17 cellular contexts compared by ENCODE assay signal in the genomic region with DNA sequence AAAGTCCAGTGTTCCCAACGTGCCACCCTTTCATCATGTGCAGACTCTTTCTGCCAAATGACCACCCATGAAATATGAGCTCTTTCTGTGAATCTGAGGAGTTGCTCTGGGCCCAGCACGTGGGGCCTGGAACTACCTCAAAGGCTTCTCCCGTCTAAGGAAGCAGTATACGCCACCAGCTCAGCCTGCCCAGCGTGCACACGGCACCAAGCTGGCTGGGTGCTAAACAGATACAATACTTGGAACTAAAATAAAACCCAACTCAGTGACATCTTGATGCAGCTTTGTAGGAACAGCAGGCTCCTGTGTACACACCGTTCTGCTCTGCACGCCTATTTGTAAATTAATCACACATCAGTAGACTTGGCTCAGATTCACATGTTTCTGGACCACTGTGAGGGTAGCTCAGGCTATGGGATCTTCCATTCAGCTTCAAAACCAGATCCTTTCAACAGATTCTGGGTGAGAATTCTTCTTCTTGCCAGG.
DNase-seq lines count a peak whose midpoint lies in the region; ATAC-seq lines count a peak whose summit lies in the region.
"Had no signal": no experiment of that assay in that cellular context is flagged by ENCODE, and none has a peak within 500 bp of the region (broad histone marks: within the 10 kb centered on the region; RNA-seq: fewer than 3 reads in every experiment).

No MANE protein-coding gene starts in this region.

- H3K4me3 Mint-ChIP-seq in activated CD8-positive, alpha-beta T cell treated with anti-CD3 and anti-CD28 coated beads, Interleukin-2, amount 10 ng/mL, durations not matched to agents 7 days and 5 days: no peak overlapping the region
- H3K4me3 Mint-ChIP-seq: activated B cell treated with CpG ODN at 0.5 μM for 24 hours; CD4-positive, alpha-beta memory T cell; stimulated activated naive B cell treated with anti-CD40 and anti-IgM and Interleukin-4, amounts not matched to agents 10 μg/mL and 1 μg/mL and 100 μg/mL, for 72 hours had no signal

- peaks cover 19% of the 10 kb centered on the region for H3K4me1 Mint-ChIP-seq in activated CD8-positive, alpha-beta T cell treated with anti-CD3 and anti-CD28 coated beads, Interleukin-2, amount 10 ng/mL, durations not matched to agents 7 days and 5 days (ENCODE audit: low read depth)
- H3K4me1 Mint-ChIP-seq: CD4-positive, alpha-beta memory T cell had no signal

- H3K9me3 Mint-ChIP-seq in activated CD8-positive, alpha-beta T cell treated with anti-CD3 and anti-CD28 coated beads, Interleukin-2, amount 10 ng/mL, durations not matched to agents 7 days and 5 days (ENCODE audit: insufficient read depth): no peaks in the 10 kb centered on the region
- H3K9me3 Mint-ChIP-seq: activated B cell treated with CpG ODN at 0.5 μM for 24 hours; CD4-positive, alpha-beta memory T cell; naive B cell; stimulated activated naive B cell treated with anti-CD40 and anti-IgM and Interleukin-4, amounts not matched to agents 10 μg/mL and 1 μg/mL and 100 μg/mL, for 72 hours had no signal

- H3K27me3 Mint-ChIP-seq in activated CD8-positive, alpha-beta T cell treated with anti-CD3 and anti-CD28 coated beads, Interleukin-2, amount 10 ng/mL, durations not matched to agents 7 days and 5 days (ENCODE audit: low read depth): no peaks in the 10 kb centered on the region
- H3K27me3 Mint-ChIP-seq: activated B cell treated with CpG ODN at 0.5 μM for 24 hours; CD4-positive, alpha-beta memory T cell; naive B cell; stimulated activated naive B cell treated with anti-CD40 and anti-IgM and Interleukin-4, amounts not matched to agents 10 μg/mL and 1 μg/mL and 100 μg/mL, for 72 hours had no signal

- ATAC-seq in activated CD8-positive, alpha-beta T cell treated with anti-CD3 and anti-CD28 coated beads, Interleukin-2, amount 10 ng/mL, durations not matched to agents 7 days and 5 days: no peak
- ATAC-seq in GM19463 (IDR thresholded peaks at IDR 0.05; ENCODE audit: unreplicated experiment): no peak
- ATAC-seq in GM18868 (IDR thresholded peaks at IDR 0.05; ENCODE audit: unreplicated experiment): no peak
- ATAC-seq: stimulated activated naive B cell treated with anti-CD40 and anti-IgM and Interleukin-4, amounts not matched to agents 10 μg/mL and 1 μg/mL and 100 μg/mL, for 72 hours had no signal

- H3K27ac Mint-ChIP-seq in activated CD8-positive, alpha-beta T cell treated with anti-CD3 and anti-CD28 coated beads, Interleukin-2, amount 10 ng/mL, durations not matched to agents 7 days and 5 days: no peak overlapping the region
- H3K27ac Mint-ChIP-seq: activated B cell treated with CpG ODN at 0.5 μM for 24 hours had no signal

- CTCF ChIA-PET in activated CD8-positive, alpha-beta T cell treated with anti-CD3 and anti-CD28 coated beads, Interleukin-2, amount 10 ng/mL, durations not matched to agents 7 days and 5 days (lab: Charles Lee): interaction anchor here (0.8 to 1.6 kb wide), 3 partner anchors 10 to 182 kb away, joined by 3 to 4 read pairs (median 3); no protein-coding TSS in a partner anchor

- H3K36me3 Mint-ChIP-seq in activated CD8-positive, alpha-beta T cell treated with anti-CD3 and anti-CD28 coated beads, Interleukin-2, amount 10 ng/mL, durations not matched to agents 7 days and 5 days (ENCODE audit: low read depth): peaks cover 3% of the 10 kb centered on the region
- H3K36me3 Mint-ChIP-seq: naive B cell had no signal

- H3K27ac ChIP-seq in temporal lobe (ENCODE audit: low read depth, low read length): peak overlapping the region; percentile 63
- H3K27ac ChIP-seq: colonic mucosa, esophagus squamous epithelium had no signal

- POLR2A ChIA-PET in activated CD8-positive, alpha-beta T cell treated with anti-CD3 and anti-CD28 coated beads, Interleukin-2, amount 10 ng/mL, durations not matched to agents 7 days and 5 days (lab: Charles Lee): interaction anchor here (0.7 to 1.4 kb wide), 4 partner anchors 11 to 374 kb away, joined by 3 to 4 read pairs (median 4); no protein-coding TSS in a partner anchor

- DNase-seq in NCI-H2196 (lab: John Stamatoyannopoulos, UW; ENCODE audit: unreplicated experiment) (peak; percentile 40), NCI-H2196 treated with DMSO at 0.1 percent for 48 hours (lab: John Stamatoyannopoulos, UW; ENCODE audit: unreplicated experiment) (no peak), NCI-H345 (lab: John Stamatoyannopoulos, UW) (peak; percentile 72), cerebellum (ENCODE audit: low spot score) (peak; percentile 51)
- no peak for DNase-seq in activated CD8-positive, alpha-beta T cell treated with anti-CD3 and anti-CD28 coated beads, Interleukin-2, amount 10 ng/mL, durations not matched to agents 7 days and 5 days
- DNase-seq: activated B cell treated with CpG ODN at 0.5 μM for 24 hours; activated CD8-positive, alpha-beta memory T cell treated with anti-CD3 and anti-CD28 coated beads, Interleukin-2, amount 50 U/mL, for 4 hours; CD4-positive, alpha-beta memory T cell; colonic mucosa; esophagus squamous epithelium; naive B cell; NCI-H1105 treated with DMSO at 0.1 percent for 48 hours; stimulated activated CD4-positive, alpha-beta T cell treated with anti-CD3 and anti-CD28 coated beads, Interleukin-4, amount 100 ng/mL, for 4 hours; stimulated activated naive B cell treated with anti-CD40 and anti-IgM and Interleukin-4, amounts not matched to agents 10 μg/mL and 1 μg/mL and 100 μg/mL, for 72 hours had no signal

Comparison
In these comparisons a context has a peak if more than half of its experiments do, and no peak if none do; other contexts are left out.
1. DNase-seq: peak in NCI-H2196 (single experiment), NCI-H345 (single experiment) and cerebellum (single experiment); none in NCI-H2196 treated with DMSO at 0.1 percent for 48 hours (single experiment) and activated CD8-positive, alpha-beta T cell treated with anti-CD3 and anti-CD28 coated beads, Interleukin-2, amount 10 ng/mL, durations not matched to agents 7 days and 5 days (single experiment).